In the genomic region with DNA sequence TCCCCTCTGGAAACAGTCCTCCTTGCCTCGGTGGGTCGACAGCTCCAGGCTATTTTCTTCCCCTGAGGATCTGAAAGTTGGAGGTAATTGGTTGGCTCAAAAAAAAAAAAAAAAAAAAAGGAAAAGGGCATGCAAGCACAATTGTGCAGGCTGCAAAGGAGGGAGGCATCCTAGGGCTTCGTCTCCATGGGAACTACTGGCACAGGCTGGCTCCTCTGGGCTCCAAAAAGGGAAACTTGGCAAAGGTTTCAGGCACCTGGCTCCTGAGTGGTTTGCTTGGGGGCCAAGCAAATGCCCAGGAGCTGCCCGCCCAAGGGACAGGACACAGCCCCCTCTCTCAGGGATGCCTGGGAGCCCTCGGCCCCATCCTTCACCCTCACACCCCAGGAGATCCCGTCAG, we compare ENCODE assay signal across 18 cellular contexts.
DNase-seq lines count a peak whose midpoint lies in the region; ATAC-seq and TF ChIP-seq lines count a peak whose summit lies in the region.
"Had no signal": no experiment of that assay in that cellular context is flagged by ENCODE, and none has a peak within 500 bp of the region (broad histone marks: within the 10 kb centered on the region; RNA-seq: fewer than 3 reads in every experiment).

No MANE protein-coding gene starts in this region.

- no peaks in the 10 kb centered on the region for H3K27me3 ChIP-seq in layer of hippocampus (ENCODE audit: control insufficient read depth, insufficient read depth, low read length)
- H3K27me3 ChIP-seq: ascending aorta had no signal

- TF ChIP-seq POLR2A in GM18505 (IDR thresholded peaks at IDR 0.05; ENCODE audit: borderline replicate concordance, extremely low read depth, insufficient read depth, insufficient read length), result no peak

- DNase-seq in Ammon's horn (ENCODE audit: low spot score) (peak; percentile 80), NCI-H1105 treated with DMSO at 0.1 percent for 48 hours (lab: John Stamatoyannopoulos, UW) (peak; percentile 96), NCI-H446 treated with DMSO at 0.1 percent for 48 hours (lab: John Stamatoyannopoulos, UW) (peak; percentile 26), T1000 (lab: John Stamatoyannopoulos, UW) (no peak)
- DNase-seq in NK-92 treated with Interleukin-12 subunit alpha and Interleukin-12 subunit beta, amount 100 ng/mL, for 24 hours (lab: John Stamatoyannopoulos, UW), result no peak
- DNase-seq: activated effector memory CD4-positive, alpha-beta T cell treated with anti-CD3 and anti-CD28 coated beads, Interleukin-2, amount 50 U/mL, for 16 hours; Calu3; dermis blood vessel endothelial cell; NCI-H524 treated with DMSO at 0.1 percent for 48 hours; stimulated activated CD4-positive, alpha-beta T cell treated with anti-CD3 and anti-CD28 coated beads, Interleukin-2, amount 100 ng/mL, for 48 hours; stimulated activated CD8-positive, alpha-beta memory T cell treated with anti-CD3 and anti-CD28 coated beads, Interleukin-4, amount 100 ng/mL, for 48 hours; trophoblast cell had no signal

- ATAC-seq in GM18505 (IDR thresholded peaks at IDR 0.05; ENCODE audit: unreplicated experiment) (no peak), HG03432 (IDR thresholded peaks at IDR 0.05; ENCODE audit: unreplicated experiment) (no peak)
- ATAC-seq: left lobe of liver, WTC11 had no signal

- H3K27ac ChIP-seq in layer of hippocampus (ENCODE audit: low read depth, low read length), result peak overlapping the region; percentile 82
- H3K27ac ChIP-seq: ascending aorta had no signal

Comparison
In these comparisons a context has a peak if more than half of its experiments do, and no peak if none do; other contexts are left out.
1. DNase-seq: peak in Ammon's horn (single experiment), NCI-H1105 treated with DMSO at 0.1 percent for 48 hours (single experiment) and NCI-H446 treated with DMSO at 0.1 percent for 48 hours (single experiment); none in NK-92 treated with Interleukin-12 subunit alpha and Interleukin-12 subunit beta, amount 100 ng/mL, for 24 hours (single experiment) and T1000 (single experiment).